ENCODE assay signal across 13 cellular contexts in genomic region chr22:36303874-36304273, GRCh38. TPM values are rescaled to one million over a fixed set of nuclear protein-coding genes. Genes with fewer than 3 reads are reported as not detected.
DNase-seq lines count a peak whose midpoint lies in the region; ATAC-seq, FAIRE-seq and TF ChIP-seq lines count a peak whose summit lies in the region.
"Had no signal": no experiment of that assay in that cellular context is flagged by ENCODE, and none has a peak within 500 bp of the region (broad histone marks: within the 10 kb centered on the region; RNA-seq: fewer than 3 reads in every experiment).

No MANE protein-coding gene starts in this region.

- CTCF ChIA-PET in activated CD8-positive, alpha-beta T cell treated with anti-CD3 and anti-CD28 coated beads, Interleukin-2, amount 10 ng/mL, durations not matched to agents 7 days and 5 days (lab: Charles Lee) = interaction anchor here (2.6 to 4.0 kb wide), 3 partner anchors 26 to 167 kb away, joined by 8 to 60 read pairs (median 15); no protein-coding TSS in a partner anchor
- CTCF ChIA-PET in activated CD8-positive, alpha-beta T cell treated with anti-CD3 and anti-CD28 coated beads for 36 hours (lab: Charles Lee) = interaction anchor here (1.0 to 10.8 kb wide), 3 partner anchors 23 to 183 kb away, joined by 3 to 152 read pairs (median 55); no protein-coding TSS in a partner anchor
- CTCF ChIA-PET in GM12878 (lab: Yijun Ruan, JAX) = interaction anchor here (5.4 kb wide), 1 partner anchor 167 kb away, joined by 125 read pairs; no protein-coding TSS in a partner anchor

- H3K36me3 Mint-ChIP-seq in activated CD8-positive, alpha-beta T cell treated with anti-CD3 and anti-CD28 coated beads, Interleukin-2, amount 10 ng/mL, durations not matched to agents 7 days and 5 days (ENCODE audit: low read depth) = peaks cover 77% of the 10 kb centered on the region
- H3K36me3 Mint-ChIP-seq in activated CD8-positive, alpha-beta T cell treated with anti-CD3 and anti-CD28 coated beads for 36 hours (ENCODE audit: low read depth) = peaks cover 76% of the 10 kb centered on the region

- H3K27ac ChIP-seq in GM12878 (ENCODE audit: control insufficient read depth, insufficient read depth) (no peak overlapping the region), right lobe of liver (peak overlapping the region in 1 of 3 donors; percentile 40), stomach smooth muscle (ENCODE audit: low read length) (peak overlapping the region; percentile 81)
- H3K27ac ChIP-seq: foreskin keratinocyte had no signal

- no peak overlapping the region for H2AFZ ChIP-seq in GM12878 (ENCODE audit: control insufficient read depth, low read depth, low read length)

- no TSS peak for BruUV-seq in GM12878 (replicated peaks; lab: Mats Ljungman, UMichigan)

- WGBS in GM12878 (ENCODE audit: insufficient coverage, insufficient replicate concordance, low lambda C conversion rate, missing lambda C conversion rate) = 89% methylated on average over 13 of the region's 13 CpGs
- WGBS in right lobe of liver (ENCODE audit: insufficient coverage, low coverage, low lambda C conversion rate, missing lambda C conversion rate) = 34% methylated on average over 2 of the region's 13 CpGs

- TF ChIP-seq POLR2A in GM12878 (IDR thresholded peaks at IDR 0.05; ENCODE audit: low read depth, low read length) (peak; percentile 54; the same call in 1 of the 2 replicates), right lobe of liver (IDR thresholded peaks at IDR 0.05) (no peak)

- in situ Hi-C loops in GM12878 (cut with MboI) = no loop called here

- no peak for TF ChIP-seq EP300 in GM12878 (IDR thresholded peaks at IDR 0.05; ENCODE audit: borderline replicate concordance in 1 of 2, control insufficient read depth in 1 of 2, low read depth in 2 of 2, low read length in 2 of 2)

- H3K4me1 ChIP-seq in GM12878 (ENCODE audit: control insufficient read depth, insufficient read depth, low read length) (no peaks in the 10 kb centered on the region), right lobe of liver (peaks cover 0 to 21% (median 6%) of the 10 kb centered on the region in 4 donors), stomach smooth muscle (ENCODE audit: control insufficient read depth, insufficient read depth, low read length) (peaks cover 47% of the 10 kb centered on the region)
- H3K4me1 ChIP-seq: ascending aorta, foreskin keratinocyte had no signal

- H3K27me3 ChIP-seq in GM12878 (replicated peaks in 1 of 2; ENCODE audit: control insufficient read depth in 2 of 2, insufficient read depth in 2 of 2, low read length in 1 of 2) = no peaks in the 10 kb centered on the region
- H3K27me3 ChIP-seq in right lobe of liver = no peaks in the 10 kb centered on the region
- H3K27me3 ChIP-seq in stomach smooth muscle (ENCODE audit: control insufficient read depth in 1 of 2, insufficient read depth in 2 of 2, low read length in 2 of 2) = no peaks in the 10 kb centered on the region
- H3K27me3 ChIP-seq: ascending aorta, foreskin keratinocyte had no signal

- H3K9me3 ChIP-seq in GM12878 (replicated peaks; ENCODE audit: control insufficient read depth, insufficient read depth, low read length) (no peaks in the 10 kb centered on the region), right lobe of liver (no peaks in the 10 kb centered on the region), stomach smooth muscle (ENCODE audit: control insufficient read depth in 2 of 2, low read length in 2 of 2) (no peaks in the 10 kb centered on the region)
- H3K9me3 ChIP-seq: ascending aorta had no signal

- intact Hi-C loops in activated CD8-positive, alpha-beta T cell treated with anti-CD3 and anti-CD28 coated beads for 36 hours (cut with micrococcal nuclease) = no loop called here
- intact Hi-C loops in GM12878 (cut with micrococcal nuclease; ENCODE audit: unreplicated experiment) (no loop called here), right lobe of liver (cut with DNase I) (loop anchor here in 1 of 2 donors (5.0 kb wide), 1 partner anchor 168 kb away; no protein-coding TSS in a partner anchor), sciatic nerve (cut with DNase I) (no loop called here)

- TF ChIP-seq RAD21 in GM12878 (IDR thresholded peaks at IDR 0.05; ENCODE audit: insufficient read depth, low read depth, low read length) = no peak

- no peaks in the 10 kb centered on the region for H3K9me3 Mint-ChIP-seq in activated CD8-positive, alpha-beta T cell treated with anti-CD3 and anti-CD28 coated beads, Interleukin-2, amount 10 ng/mL, durations not matched to agents 7 days and 5 days (ENCODE audit: insufficient read depth)
- H3K9me3 Mint-ChIP-seq in activated CD8-positive, alpha-beta T cell treated with anti-CD3 and anti-CD28 coated beads for 36 hours = no peaks in the 10 kb centered on the region

- SMC1A ChIA-PET in GM12878 (lab: Charles Lee; ENCODE audit: uncharacterized antibody, unreplicated experiment) = interaction anchor here (0.6 to 5.9 kb wide), 2 partner anchors 159 to 166 kb away, joined by 3 to 70 read pairs; no protein-coding TSS in a partner anchor

- no peaks in the 10 kb centered on the region for H3K79me2 ChIP-seq in GM12878 (ENCODE audit: control insufficient read depth, insufficient read depth, low read length)

- no peak for ATAC-seq in activated CD8-positive, alpha-beta T cell treated with anti-CD3 and anti-CD28 coated beads, Interleukin-2, amount 10 ng/mL, durations not matched to agents 7 days and 5 days
- no peak for ATAC-seq in activated CD8-positive, alpha-beta T cell treated with anti-CD3 and anti-CD28 coated beads for 36 hours
- ATAC-seq in GM12878 (no peak), right lobe of liver (peak in 3 of 4 donors; percentile 35 to 56 (median 39)), HG03139 (IDR thresholded peaks at IDR 0.05; ENCODE audit: unreplicated experiment) (no peak), HG02571 (IDR thresholded peaks at IDR 0.05; ENCODE audit: unreplicated experiment) (no peak), sciatic nerve (no peak)
- ATAC-seq: foreskin keratinocyte, SK-N-SH treated with all-trans-retinoic acid at 6 μM for 48 hours had no signal

- POLR2A ChIA-PET in activated CD8-positive, alpha-beta T cell treated with anti-CD3 and anti-CD28 coated beads, Interleukin-2, amount 10 ng/mL, durations not matched to agents 7 days and 5 days (lab: Charles Lee) = interaction anchor here (0.7 to 0.8 kb wide), 2 partner anchors 12 to 29 kb away, joined by 3 read pairs; no protein-coding TSS in a partner anchor
- POLR2A ChIA-PET in activated CD8-positive, alpha-beta T cell treated with anti-CD3 and anti-CD28 coated beads for 36 hours (lab: Charles Lee) = interaction anchor here (1.0 to 1.6 kb wide), 2 partner anchors 13 to 19 kb away, joined by 3 to 4 read pairs; no protein-coding TSS in a partner anchor
- POLR2A ChIA-PET in GM12878 (lab: Charles Lee) = interaction anchor here (0.6 to 1.6 kb wide), 2 partner anchors 9 to 28 kb away, joined by 3 read pairs; no protein-coding TSS in a partner anchor

- DNase-seq in activated CD8-positive, alpha-beta T cell treated with anti-CD3 and anti-CD28 coated beads, Interleukin-2, amount 10 ng/mL, durations not matched to agents 7 days and 5 days = no peak
- no peak for DNase-seq in activated CD8-positive, alpha-beta T cell treated with anti-CD3 and anti-CD28 coated beads for 36 hours
- DNase-seq in GM12878 (ENCODE audit: low read depth, low spot score) (no peak), right lobe of liver (peak; percentile 62 to 75 (median 71)), sciatic nerve (ENCODE audit: low spot score) (no peak)
- DNase-seq: GF-D8, NCI-H1105 had no signal

- H3K9ac ChIP-seq in GM12878 (ENCODE audit: control insufficient read depth, insufficient read depth, low read length) (no peak overlapping the region), stomach smooth muscle (ENCODE audit: low read length in 2 of 2) (no peak overlapping the region)

- no peak overlapping the region for H3K4me3 Mint-ChIP-seq in activated CD8-positive, alpha-beta T cell treated with anti-CD3 and anti-CD28 coated beads, Interleukin-2, amount 10 ng/mL, durations not matched to agents 7 days and 5 days
- H3K4me3 Mint-ChIP-seq in activated CD8-positive, alpha-beta T cell treated with anti-CD3 and anti-CD28 coated beads for 36 hours = no peak overlapping the region

- RAD21 ChIA-PET in GM12878 (lab: Charles Lee; ENCODE audit: unreplicated experiment) = interaction anchor here (9.7 kb wide), 1 partner anchor 166 kb away, joined by 107 read pairs; no protein-coding TSS in a partner anchor

- no peak overlapping the region for H3K4me2 ChIP-seq in GM12878 (ENCODE audit: control insufficient read depth, insufficient read depth)

- no peak for FAIRE-seq in GM12878 (lab: Jason Lieb, UNC)

- peak overlapping the region; percentile 5 for H3K27ac Mint-ChIP-seq in activated CD8-positive, alpha-beta T cell treated with anti-CD3 and anti-CD28 coated beads, Interleukin-2, amount 10 ng/mL, durations not matched to agents 7 days and 5 days
- no peak overlapping the region for H3K27ac Mint-ChIP-seq in activated CD8-positive, alpha-beta T cell treated with anti-CD3 and anti-CD28 coated beads for 36 hours

- H4K20me1 ChIP-seq in GM12878 (ENCODE audit: control insufficient read depth, insufficient read depth) = no peaks in the 10 kb centered on the region

- peaks cover 32 to 80% of the 10 kb centered on the region in 2 experiments for H3K36me3 ChIP-seq in GM12878 (ENCODE audit: control insufficient read depth in 2 of 2, insufficient read depth in 2 of 2, low read length in 1 of 2)
- H3K36me3 ChIP-seq in right lobe of liver = peaks cover 33 to 97% (median 68%) of the 10 kb centered on the region in 4 donors
- H3K36me3 ChIP-seq in stomach smooth muscle (ENCODE audit: control insufficient read depth in 2 of 2, insufficient read depth in 2 of 2, low read length in 2 of 2) = peaks cover 87 to 90% of the 10 kb centered on the region in 2 donors

- TF ChIP-seq CTCF in activated CD8-positive, alpha-beta T cell treated with anti-CD3 and anti-CD28 coated beads for 36 hours (IDR thresholded peaks at IDR 0.05) = no peak
- no peak for TF ChIP-seq CTCF in GM12878 (IDR thresholded peaks at IDR 0.05 in 2 of 3, conservative IDR thresholded peaks at IDR 0.05 in 1 of 3; ENCODE audit: control insufficient read depth in 2 of 3, extremely low read depth in 1 of 3, insufficient read depth in 1 of 3, low read depth in 3 of 3, low read length in 3 of 3)
- TF ChIP-seq CTCF in right lobe of liver (IDR thresholded peaks at IDR 0.05) = no peak

- H3K4me1 Mint-ChIP-seq in activated CD8-positive, alpha-beta T cell treated with anti-CD3 and anti-CD28 coated beads, Interleukin-2, amount 10 ng/mL, durations not matched to agents 7 days and 5 days (ENCODE audit: low read depth) = peaks cover 12% of the 10 kb centered on the region
- H3K4me1 Mint-ChIP-seq in activated CD8-positive, alpha-beta T cell treated with anti-CD3 and anti-CD28 coated beads for 36 hours (ENCODE audit: low read depth) = peaks cover 8% of the 10 kb centered on the region

- H3K4me3 ChIP-seq in GM12878 (no peak overlapping the region), right lobe of liver (no peak overlapping the region), stomach smooth muscle (ENCODE audit: low read length in 2 of 2) (no peak overlapping the region)
- H3K4me3 ChIP-seq: ascending aorta had no signal

- no peaks in the 10 kb centered on the region for H3K27me3 Mint-ChIP-seq in activated CD8-positive, alpha-beta T cell treated with anti-CD3 and anti-CD28 coated beads, Interleukin-2, amount 10 ng/mL, durations not matched to agents 7 days and 5 days (ENCODE audit: low read depth)
- no peaks in the 10 kb centered on the region for H3K27me3 Mint-ChIP-seq in activated CD8-positive, alpha-beta T cell treated with anti-CD3 and anti-CD28 coated beads for 36 hours

RNA-seq across cellular contexts. Expression of gene APOL1, which starts 50.9 kb away (rescaled TPM):
- total RNA-seq in activated CD8-positive, alpha-beta T cell treated with anti-CD3 and anti-CD28 coated beads, Interleukin-2, amount 10 ng/mL, durations not matched to agents 7 days and 5 days = 10 to 100 TPM; 37.4 to 38.2 TPM
- 10 to 100 TPM; 13.8 to 17.1 TPM for total RNA-seq in activated CD8-positive, alpha-beta T cell treated with anti-CD3 and anti-CD28 coated beads for 36 hours
- 27.2 and 29.3 TPM in 2 replicates for total RNA-seq in GM12878 (2013; cell fraction: nucleolus; rRNA removed)
- total RNA-seq in GM12878 (2014; rRNA removed) (13.7 and 14.4 TPM in 2 replicates), GM12878 (2014; rRNA removed; fragmentation: Illumina TruSeq; extraction: Trizol) (12.6 and 13.1 TPM in 2 replicates), GM12878 (2021) (27.4 and 28.6 TPM in 2 replicates), right lobe of liver (100 to 1,000 TPM in 5 of 6 experiments, 10 to 100 TPM in 1; 85.1 to 299 (median 119) TPM), sciatic nerve (35.3 TPM)
- 63.5 TPM for polyA plus RNA-seq in GM12878 (2011; ENCODE audit: low read depth)
- polyA plus RNA-seq in GM12878 (2011; rRNA removed) (27.2 and 42.0 TPM in 2 replicates), GM12878 (2014; fragmentation: Illumina TruSeq; extraction: Trizol) (20.6 and 25.3 TPM in 2 replicates), GM12878 (2014; fragmentation: Nextera tagmentation; extraction: Ambion mirVana) (10 to 100 TPM in 1 of 2 experiments, 1 to 10 TPM in 1; 9.0 to 10.7 TPM), GM12878 (2014; rRNA removed) (18.3 and 18.7 TPM in 2 replicates), GM12878 (2016; fragmentation: Nextera tagmentation; extraction: Ambion mirVana) (10 to 100 TPM; 17.2 to 18.0 TPM)
- 38.4 and 39.9 TPM in 2 replicates for polyA plus RNA-seq in GM12878 (2011; cell fraction: cytosol; rRNA removed)
- 65.7 and 104 TPM in 2 replicates for polyA plus RNA-seq in GM12878 (2011; cell fraction: nucleus; rRNA removed)
- polyA plus RNA-seq in GM12878 (2012) = 68.7 and 73.3 TPM in 2 replicates
- 33.8 and 34.1 TPM in 2 replicates for polyA minus RNA-seq in GM12878 (2011; rRNA and poly(A)+ RNA removed)
- polyA minus RNA-seq in GM12878 (2011; cell fraction: cytosol; rRNA and poly(A)+ RNA removed) = 11.8 and 16.4 TPM in 2 replicates
- 15.2 and 21.3 TPM in 2 replicates for polyA minus RNA-seq in GM12878 (2011; cell fraction: nucleus; rRNA and poly(A)+ RNA removed)

Comparison
In these comparisons a context has a peak if more than half of its experiments do, and no peak if none do; other contexts are left out.
1. ATAC-seq: peak in right lobe of liver (3 of 4); none in activated CD8-positive, alpha-beta T cell treated with anti-CD3 and anti-CD28 coated beads, Interleukin-2, amount 10 ng/mL, durations not matched to agents 7 days and 5 days (single experiment), activated CD8-positive, alpha-beta T cell treated with anti-CD3 and anti-CD28 coated beads for 36 hours (single experiment), GM12878 (single experiment), HG03139 (single experiment), HG02571 (single experiment) and sciatic nerve (single experiment).
2. DNase-seq: peak in right lobe of liver (3 of 3); none in activated CD8-positive, alpha-beta T cell treated with anti-CD3 and anti-CD28 coated beads, Interleukin-2, amount 10 ng/mL, durations not matched to agents 7 days and 5 days (single experiment), activated CD8-positive, alpha-beta T cell treated with anti-CD3 and anti-CD28 coated beads for 36 hours (single experiment), GM12878 (single experiment) and sciatic nerve (single experiment).